1 cellular context compared by ENCODE assay signal in the genomic region with DNA sequence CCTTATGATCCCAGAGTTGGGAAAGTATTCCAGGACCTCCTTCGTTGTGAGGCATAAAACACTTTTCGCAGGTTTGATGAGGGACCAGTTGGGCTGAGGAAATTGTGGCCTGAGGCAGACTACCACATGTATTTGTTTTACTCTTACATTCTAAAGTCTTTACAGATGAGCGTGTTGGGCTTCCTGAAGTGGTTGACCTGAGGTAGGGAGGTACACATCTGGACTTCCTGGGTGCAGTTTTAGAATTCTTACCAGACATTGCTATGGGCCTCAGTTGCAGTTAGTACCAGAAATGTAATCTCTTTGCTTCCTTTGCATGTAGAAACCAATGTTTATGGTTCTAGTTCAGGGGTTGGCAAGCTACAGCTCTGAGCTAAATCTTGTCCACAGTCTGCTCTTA.
TF ChIP-seq lines count a peak whose summit lies in the region.

No MANE protein-coding gene starts in this region.

TF ChIP-seq in HepG2, 621 proteins besides CTCF, POLR2A, EP300 and RAD21:
- no peak for TF ChIP-seq SYNCRIP (IDR thresholded peaks at IDR 0.05; ENCODE audit: insufficient read depth, low read depth, low read length)
- no peak for TF ChIP-seq POGZ (CRISPR knock-in tag; IDR thresholded peaks at IDR 0.05)
- TF ChIP-seq, protein P1, sequence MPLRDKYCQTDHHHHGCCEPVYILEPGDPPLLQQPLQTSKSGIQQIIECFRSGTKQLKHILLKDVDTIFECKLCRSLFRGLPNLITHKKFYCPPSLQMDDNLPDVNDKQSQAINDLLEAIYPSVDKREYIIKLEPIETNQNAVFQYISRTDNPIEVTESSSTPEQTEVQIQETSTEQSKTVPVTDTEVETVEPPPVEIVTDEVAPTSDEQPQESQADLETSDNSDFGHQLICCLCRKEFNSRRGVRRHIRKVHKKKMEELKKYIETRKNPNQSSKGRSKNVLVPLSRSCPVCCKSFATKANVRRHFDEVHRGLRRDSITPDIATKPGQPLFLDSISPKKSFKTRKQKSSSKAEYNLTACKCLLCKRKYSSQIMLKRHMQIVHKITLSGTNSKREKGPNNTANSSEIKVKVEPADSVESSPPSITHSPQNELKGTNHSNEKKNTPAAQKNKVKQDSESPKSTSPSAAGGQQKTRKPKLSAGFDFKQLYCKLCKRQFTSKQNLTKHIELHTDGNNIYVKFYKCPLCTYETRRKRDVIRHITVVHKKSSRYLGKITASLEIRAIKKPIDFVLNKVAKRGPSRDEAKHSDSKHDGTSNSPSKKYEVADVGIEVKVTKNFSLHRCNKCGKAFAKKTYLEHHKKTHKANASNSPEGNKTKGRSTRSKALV (CRISPR knock-in tag; IDR thresholded peaks at IDR 0.05), result no peak
- no peak for TF ChIP-seq ZC3H13 (CRISPR knock-in tag; IDR thresholded peaks at IDR 0.05)
- TF ChIP-seq, protein P2, sequence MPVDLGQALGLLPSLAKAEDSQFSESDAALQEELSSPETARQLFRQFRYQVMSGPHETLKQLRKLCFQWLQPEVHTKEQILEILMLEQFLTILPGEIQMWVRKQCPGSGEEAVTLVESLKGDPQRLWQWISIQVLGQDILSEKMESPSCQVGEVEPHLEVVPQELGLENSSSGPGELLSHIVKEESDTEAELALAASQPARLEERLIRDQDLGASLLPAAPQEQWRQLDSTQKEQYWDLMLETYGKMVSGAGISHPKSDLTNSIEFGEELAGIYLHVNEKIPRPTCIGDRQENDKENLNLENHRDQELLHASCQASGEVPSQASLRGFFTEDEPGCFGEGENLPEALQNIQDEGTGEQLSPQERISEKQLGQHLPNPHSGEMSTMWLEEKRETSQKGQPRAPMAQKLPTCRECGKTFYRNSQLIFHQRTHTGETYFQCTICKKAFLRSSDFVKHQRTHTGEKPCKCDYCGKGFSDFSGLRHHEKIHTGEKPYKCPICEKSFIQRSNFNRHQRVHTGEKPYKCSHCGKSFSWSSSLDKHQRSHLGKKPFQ (CRISPR knock-in tag; IDR thresholded peaks at IDR 0.05; ENCODE audit: insufficient replicate concordance), result no peak
- TF ChIP-seq NFATC3 (CRISPR knock-in tag; IDR thresholded peaks at IDR 0.05), result no peak
- no peak for TF ChIP-seq ZFP90 (CRISPR knock-in tag; IDR thresholded peaks at IDR 0.05; ENCODE audit: borderline replicate concordance)
- no peak for TF ChIP-seq NPAS2 (CRISPR knock-in tag; IDR thresholded peaks at IDR 0.05; ENCODE audit: borderline replicate concordance)
- no peak for TF ChIP-seq ZNF556 (CRISPR knock-in tag; IDR thresholded peaks at IDR 0.05; ENCODE audit: borderline replicate concordance)
- no peak for TF ChIP-seq SP5 (CRISPR knock-in tag; IDR thresholded peaks at IDR 0.05; ENCODE audit: borderline replicate concordance, low read depth)
- no peak for TF ChIP-seq CHCHD3 (CRISPR knock-in tag; IDR thresholded peaks at IDR 0.05)
- TF ChIP-seq ZNF143 (CRISPR knock-in tag; IDR thresholded peaks at IDR 0.05), result no peak
- no peak for TF ChIP-seq RFX5 (IDR thresholded peaks at IDR 0.05; ENCODE audit: low read depth, low read length)
- no peak for TF ChIP-seq PITX1 (CRISPR knock-in tag; IDR thresholded peaks at IDR 0.05)
- no peak for TF ChIP-seq ZNF253 (CRISPR knock-in tag; IDR thresholded peaks at IDR 0.05; ENCODE audit: borderline replicate concordance)
